ENCODE assay signal across 8 cellular contexts in the genomic region with DNA sequence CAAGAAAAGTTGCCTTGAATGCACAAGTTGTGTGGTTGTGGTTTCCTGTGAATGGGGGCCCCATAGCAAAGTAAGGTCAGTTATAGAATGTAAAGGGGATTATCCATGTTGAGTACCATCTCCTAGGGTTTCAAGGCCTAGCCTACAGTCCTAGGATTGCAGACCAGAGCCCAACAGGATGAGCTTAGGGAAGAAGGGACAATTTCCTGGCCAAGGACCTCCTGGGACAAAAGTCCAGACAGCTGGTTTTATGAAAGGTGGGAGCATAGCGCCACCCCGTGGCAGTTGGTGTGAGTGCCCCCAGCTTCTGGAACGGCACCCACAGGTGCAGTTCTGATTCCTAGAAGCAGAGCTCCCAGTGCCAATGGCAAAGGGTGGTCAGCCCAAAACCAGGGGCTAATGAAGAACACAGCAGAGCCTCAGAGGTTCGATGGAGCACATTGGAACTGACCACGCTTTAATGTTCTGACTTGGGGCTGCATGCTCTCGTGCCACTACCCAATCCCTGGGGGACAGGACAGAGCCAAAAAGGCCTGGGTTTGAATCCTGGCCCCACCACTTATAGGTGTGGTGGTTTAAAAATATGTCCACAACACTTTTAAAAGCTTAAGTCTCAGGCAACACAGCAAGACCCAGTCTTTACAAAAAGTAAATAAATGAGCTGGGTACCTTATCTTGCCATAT.
A peak's percentile ranks its signal among the peaks of the same experiment; 100 is the strongest.
DNase-seq lines count a peak whose midpoint lies in the region; ATAC-seq and TF ChIP-seq lines count a peak whose summit lies in the region.

No MANE protein-coding gene starts in this region.

- in situ Hi-C loops in astrocyte of the cerebellum (cut with HindIII; ENCODE audit: low sequenced_read_pairs) = no loop called here

- POLR2A ChIA-PET in GM10248 (lab: Yijun Ruan, JAX) = interaction anchor here (0.8 kb wide), 1 partner anchor 17 kb away, joined by 3 read pairs; no protein-coding TSS in a partner anchor

- ATAC-seq in GM19328 (IDR thresholded peaks at IDR 0.05; ENCODE audit: unreplicated experiment) (no peak), GM19455 (IDR thresholded peaks at IDR 0.05; ENCODE audit: unreplicated experiment) (no peak)

- DNase-seq in GM10248 (ENCODE audit: extremely low spot score) (peak; percentile 79), MV-4-11 (lab: John Stamatoyannopoulos, UW) (peak; percentile 36), T-helper 2 cell (peak; percentile 41 to 74 (median 60)), astrocyte of the cerebellum (ENCODE audit: low read depth) (peak; percentile 12), hypothalamus (lab: John Stamatoyannopoulos, UW) (peak in 44 of 51 donors; percentile 1 to 78 (median 26)), smooth muscle cell of the brain vasculature (ENCODE audit: low read depth, low spot score) (peak; percentile 32)

- CTCF ChIA-PET in GM10248 (lab: Yijun Ruan, JAX) = interaction anchor here (0.6 to 8.2 kb wide), 55 partner anchors 11 to 481 kb away, joined by 3 to 193 read pairs (median 5); a partner anchor contains a TSS

- H3K4me3 ChIP-seq in astrocyte of the cerebellum (ENCODE audit: low read depth, low read length) = no peak overlapping the region

- peak; percentile 82 for TF ChIP-seq CTCF in GM10248 (IDR thresholded peaks at IDR 0.05; ENCODE audit: control extremely low read depth, extremely low read depth, low read depth, missing control alignments)
- peak; percentile 87 for TF ChIP-seq CTCF in astrocyte of the cerebellum (IDR thresholded peaks at IDR 0.05; ENCODE audit: low read depth, low read length, missing control alignments)

Comparison
In these comparisons a context has a peak if more than half of its experiments do, and no peak if none do; other contexts are left out.
1. DNase-seq: peak in every context shown above with its lines; median percentile 79 in GM10248; 60 in T-helper 2 cell; 36 in MV-4-11; 32 in smooth muscle cell of the brain vasculature; 26 in hypothalamus; 12 in astrocyte of the cerebellum.